ENCODE assay signal across 1 cellular context in genomic region chr12:47757840-47758583, GRCh38.
A peak's percentile ranks its signal among the peaks of the same experiment; 100 is the strongest.
TF ChIP-seq lines count a peak whose summit lies in the region.

No MANE protein-coding gene starts in this region.

TF ChIP-seq in WTC11, 78 proteins besides CTCF, POLR2A, EP300 and RAD21 (continued from another document):
- TF ChIP-seq AFF4 (CRISPR knock-in tag; IDR thresholded peaks at IDR 0.05; ENCODE audit: borderline replicate concordance) (no peak), ZNF671 (CRISPR knock-in tag; IDR thresholded peaks at IDR 0.05) (no peak), ELF4 (CRISPR knock-in tag; IDR thresholded peaks at IDR 0.05; ENCODE audit: low read depth) (no peak), TP53 (CRISPR knock-in tag; IDR thresholded peaks at IDR 0.05) (0 out of 2 replicates have a peak, but pooled peaks have one; percentile 24), TEAD1 (CRISPR knock-in tag; IDR thresholded peaks at IDR 0.05) (no peak), SMAD3 (CRISPR knock-in tag; IDR thresholded peaks at IDR 0.05; ENCODE audit: borderline replicate concordance) (no peak), ZBTB43 (CRISPR knock-in tag; IDR thresholded peaks at IDR 0.05) (no peak), CREM (CRISPR knock-in tag; IDR thresholded peaks at IDR 0.05) (no peak), FOXK1 (CRISPR knock-in tag; IDR thresholded peaks at IDR 0.05) (0 out of 2 replicates have a peak, but pooled peaks have one; percentile 28), ZBTB21 (CRISPR knock-in tag; IDR thresholded peaks at IDR 0.05; ENCODE audit: borderline replicate concordance) (0 out of 2 replicates have a peak, but pooled peaks have one; percentile 42), NFE2L1 (CRISPR knock-in tag; IDR thresholded peaks at IDR 0.05) (no peak), ZNF232 (CRISPR knock-in tag; IDR thresholded peaks at IDR 0.05) (no peak)
- TF ChIP-seq, protein P1, sequence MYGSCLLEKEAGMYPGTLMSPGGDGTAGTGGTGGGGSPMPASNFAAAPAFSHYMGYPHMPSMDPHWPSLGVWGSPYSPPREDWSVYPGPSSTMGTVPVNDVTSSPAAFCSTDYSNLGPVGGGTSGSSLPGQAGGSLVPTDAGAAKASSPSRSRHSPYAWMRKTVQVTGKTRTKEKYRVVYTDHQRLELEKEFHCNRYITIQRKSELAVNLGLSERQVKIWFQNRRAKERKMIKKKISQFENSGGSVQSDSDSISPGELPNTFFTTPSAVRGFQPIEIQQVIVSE (CRISPR knock-in tag; IDR thresholded peaks at IDR 0.05; ENCODE audit: borderline replicate concordance), result no peak
- TF ChIP-seq, protein P2, sequence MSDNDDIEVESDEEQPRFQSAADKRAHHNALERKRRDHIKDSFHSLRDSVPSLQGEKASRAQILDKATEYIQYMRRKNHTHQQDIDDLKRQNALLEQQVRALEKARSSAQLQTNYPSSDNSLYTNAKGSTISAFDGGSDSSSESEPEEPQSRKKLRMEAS (CRISPR knock-in tag; IDR thresholded peaks at IDR 0.05), result no peak
- TF ChIP-seq, protein P3, sequence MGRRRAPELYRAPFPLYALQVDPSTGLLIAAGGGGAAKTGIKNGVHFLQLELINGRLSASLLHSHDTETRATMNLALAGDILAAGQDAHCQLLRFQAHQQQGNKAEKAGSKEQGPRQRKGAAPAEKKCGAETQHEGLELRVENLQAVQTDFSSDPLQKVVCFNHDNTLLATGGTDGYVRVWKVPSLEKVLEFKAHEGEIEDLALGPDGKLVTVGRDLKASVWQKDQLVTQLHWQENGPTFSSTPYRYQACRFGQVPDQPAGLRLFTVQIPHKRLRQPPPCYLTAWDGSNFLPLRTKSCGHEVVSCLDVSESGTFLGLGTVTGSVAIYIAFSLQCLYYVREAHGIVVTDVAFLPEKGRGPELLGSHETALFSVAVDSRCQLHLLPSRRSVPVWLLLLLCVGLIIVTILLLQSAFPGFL (CRISPR knock-in tag; IDR thresholded peaks at IDR 0.05; ENCODE audit: borderline replicate concordance), result no peak
- TF ChIP-seq, protein P4, sequence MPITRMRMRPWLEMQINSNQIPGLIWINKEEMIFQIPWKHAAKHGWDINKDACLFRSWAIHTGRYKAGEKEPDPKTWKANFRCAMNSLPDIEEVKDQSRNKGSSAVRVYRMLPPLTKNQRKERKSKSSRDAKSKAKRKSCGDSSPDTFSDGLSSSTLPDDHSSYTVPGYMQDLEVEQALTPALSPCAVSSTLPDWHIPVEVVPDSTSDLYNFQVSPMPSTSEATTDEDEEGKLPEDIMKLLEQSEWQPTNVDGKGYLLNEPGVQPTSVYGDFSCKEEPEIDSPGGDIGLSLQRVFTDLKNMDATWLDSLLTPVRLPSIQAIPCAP (CRISPR knock-in tag; IDR thresholded peaks at IDR 0.05), result no peak
- TF ChIP-seq, protein P5, sequence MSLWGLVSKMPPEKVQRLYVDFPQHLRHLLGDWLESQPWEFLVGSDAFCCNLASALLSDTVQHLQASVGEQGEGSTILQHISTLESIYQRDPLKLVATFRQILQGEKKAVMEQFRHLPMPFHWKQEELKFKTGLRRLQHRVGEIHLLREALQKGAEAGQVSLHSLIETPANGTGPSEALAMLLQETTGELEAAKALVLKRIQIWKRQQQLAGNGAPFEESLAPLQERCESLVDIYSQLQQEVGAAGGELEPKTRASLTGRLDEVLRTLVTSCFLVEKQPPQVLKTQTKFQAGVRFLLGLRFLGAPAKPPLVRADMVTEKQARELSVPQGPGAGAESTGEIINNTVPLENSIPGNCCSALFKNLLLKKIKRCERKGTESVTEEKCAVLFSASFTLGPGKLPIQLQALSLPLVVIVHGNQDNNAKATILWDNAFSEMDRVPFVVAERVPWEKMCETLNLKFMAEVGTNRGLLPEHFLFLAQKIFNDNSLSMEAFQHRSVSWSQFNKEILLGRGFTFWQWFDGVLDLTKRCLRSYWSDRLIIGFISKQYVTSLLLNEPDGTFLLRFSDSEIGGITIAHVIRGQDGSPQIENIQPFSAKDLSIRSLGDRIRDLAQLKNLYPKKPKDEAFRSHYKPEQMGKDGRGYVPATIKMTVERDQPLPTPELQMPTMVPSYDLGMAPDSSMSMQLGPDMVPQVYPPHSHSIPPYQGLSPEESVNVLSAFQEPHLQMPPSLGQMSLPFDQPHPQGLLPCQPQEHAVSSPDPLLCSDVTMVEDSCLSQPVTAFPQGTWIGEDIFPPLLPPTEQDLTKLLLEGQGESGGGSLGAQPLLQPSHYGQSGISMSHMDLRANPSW (CRISPR knock-in tag; conservative IDR thresholded peaks at IDR 0.05; ENCODE audit: low read depth), result no peak
